1 cellular context compared by ENCODE assay signal in the genomic region with DNA sequence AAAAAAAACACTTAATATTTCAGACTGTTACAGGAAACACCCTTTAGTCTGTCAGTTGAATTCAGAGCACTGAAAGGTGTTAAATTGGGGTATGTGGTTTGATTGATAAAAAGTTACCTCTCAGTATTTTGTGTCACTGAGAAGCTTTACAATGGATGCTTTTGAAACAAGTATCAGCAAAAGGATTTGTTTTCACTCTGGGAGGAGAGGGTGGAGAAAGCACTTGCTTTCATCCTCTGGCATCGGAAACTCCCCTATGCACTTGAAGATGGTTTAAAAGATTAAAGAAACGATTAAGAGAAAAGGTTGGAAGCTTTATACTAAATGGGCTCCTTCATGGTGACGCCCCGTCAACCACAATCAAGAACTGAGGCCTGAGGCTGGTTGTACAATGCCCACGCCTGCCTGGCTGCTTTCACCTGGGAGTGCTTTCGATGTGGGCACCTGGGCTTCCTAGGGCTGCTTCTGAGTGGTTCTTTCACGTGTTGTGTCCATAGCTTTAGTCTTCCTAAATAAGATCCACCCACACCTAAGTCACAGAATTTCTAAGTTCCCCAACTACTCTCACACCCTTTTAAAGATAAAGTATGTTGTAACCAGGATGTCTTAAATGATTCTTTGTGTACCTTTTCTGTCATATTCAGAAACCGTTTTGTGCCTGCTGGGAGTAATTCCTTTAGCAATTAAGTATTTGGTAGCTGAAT.
TF ChIP-seq lines count a peak whose summit lies in the region.

No MANE protein-coding gene starts in this region.

TF ChIP-seq in IMR-90, 13 proteins besides CTCF, POLR2A, EP300 and RAD21:
- TF ChIP-seq MAFK (IDR thresholded peaks at IDR 0.05; ENCODE audit: low read depth, low read length) (no peak), BHLHE40 (IDR thresholded peaks at IDR 0.05; ENCODE audit: low read depth, low read length) (no peak), CEBPB (IDR thresholded peaks at IDR 0.05; ENCODE audit: low read depth, low read length) (no peak), SMC3 (IDR thresholded peaks at IDR 0.05; ENCODE audit: low read depth, low read length) (no peak), MAZ (IDR thresholded peaks at IDR 0.05; ENCODE audit: borderline replicate concordance, low read depth, low read length) (no peak), RFX5 (IDR thresholded peaks at IDR 0.05; ENCODE audit: low read depth, low read length) (no peak), MXI1 (IDR thresholded peaks at IDR 0.05; ENCODE audit: borderline replicate concordance, low read depth, low read length) (no peak), NFE2L2 (IDR thresholded peaks at IDR 0.05; ENCODE audit: low read depth, low read length) (no peak), RCOR1 (IDR thresholded peaks at IDR 0.05; ENCODE audit: insufficient replicate concordance, low read length) (no peak), CHD1 (IDR thresholded peaks at IDR 0.05; ENCODE audit: low read depth, low read length) (no peak), FOS (IDR thresholded peaks at IDR 0.05; ENCODE audit: low read depth, low read length) (no peak)
- TF ChIP-seq, protein P1, sequence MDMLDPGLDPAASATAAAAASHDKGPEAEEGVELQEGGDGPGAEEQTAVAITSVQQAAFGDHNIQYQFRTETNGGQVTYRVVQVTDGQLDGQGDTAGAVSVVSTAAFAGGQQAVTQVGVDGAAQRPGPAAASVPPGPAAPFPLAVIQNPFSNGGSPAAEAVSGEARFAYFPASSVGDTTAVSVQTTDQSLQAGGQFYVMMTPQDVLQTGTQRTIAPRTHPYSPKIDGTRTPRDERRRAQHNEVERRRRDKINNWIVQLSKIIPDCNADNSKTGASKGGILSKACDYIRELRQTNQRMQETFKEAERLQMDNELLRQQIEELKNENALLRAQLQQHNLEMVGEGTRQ (IDR thresholded peaks at IDR 0.05; ENCODE audit: low read depth, low read length), result no peak
- TF ChIP-seq, protein P2, sequence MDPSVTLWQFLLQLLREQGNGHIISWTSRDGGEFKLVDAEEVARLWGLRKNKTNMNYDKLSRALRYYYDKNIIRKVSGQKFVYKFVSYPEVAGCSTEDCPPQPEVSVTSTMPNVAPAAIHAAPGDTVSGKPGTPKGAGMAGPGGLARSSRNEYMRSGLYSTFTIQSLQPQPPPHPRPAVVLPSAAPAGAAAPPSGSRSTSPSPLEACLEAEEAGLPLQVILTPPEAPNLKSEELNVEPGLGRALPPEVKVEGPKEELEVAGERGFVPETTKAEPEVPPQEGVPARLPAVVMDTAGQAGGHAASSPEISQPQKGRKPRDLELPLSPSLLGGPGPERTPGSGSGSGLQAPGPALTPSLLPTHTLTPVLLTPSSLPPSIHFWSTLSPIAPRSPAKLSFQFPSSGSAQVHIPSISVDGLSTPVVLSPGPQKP (IDR thresholded peaks at IDR 0.05; ENCODE audit: borderline replicate concordance, low read depth, low read length), result no peak
